Comparison of ENCODE assay signal across 16 cellular contexts in genomic region chr21:28240586-28240985, GRCh38.
"Had no signal": no experiment of that assay in that cellular context is flagged by ENCODE, and none has a peak within 500 bp of the region (broad histone marks: within the 10 kb centered on the region; RNA-seq: fewer than 3 reads in every experiment).

No MANE protein-coding gene starts in this region.

- H3K4me1 ChIP-seq: colonic mucosa had no signal

- H3K4me3 ChIP-seq: colonic mucosa, lower lobe of right lung, sigmoid colon, spleen, thyroid gland had no signal

- H3K36me3 ChIP-seq: colonic mucosa, lower lobe of right lung, neutrophil, sigmoid colon, spleen, thyroid gland had no signal

- H3K27ac ChIP-seq: colonic mucosa, lower lobe of right lung, neutrophil, spleen, thyroid gland had no signal

- H3K27me3 ChIP-seq: colonic mucosa, neutrophil, sigmoid colon, spleen, thyroid gland had no signal

- DNase-seq: activated CD4-positive, alpha-beta memory T cell treated with anti-CD3 and anti-CD28 coated beads for 36 hours; activated CD4-positive, alpha-beta T cell treated with anti-CD3 and anti-CD28 coated beads for 4 hours; activated naive CD4-positive, alpha-beta T cell; activated naive CD8-positive, alpha-beta T cell treated with anti-CD3 and anti-CD28 coated beads for 36 hours; amygdala; caudate nucleus; colonic mucosa; hippocampal formation; islet precursor cell; lower lobe of right lung; natural killer cell; sigmoid colon; spleen; stimulated activated naive CD4-positive, alpha-beta T cell; thyroid gland had no signal

- ATAC-seq: lower lobe of right lung, natural killer cell had no signal

- H3K9me3 ChIP-seq: colonic mucosa, lower lobe of right lung, neutrophil, sigmoid colon, spleen, thyroid gland had no signal
